Comparison of ENCODE assay signal across 1 cellular context in genomic region chr19:11090014-11090263, GRCh38.
TF ChIP-seq lines count a peak whose summit lies in the region.
"Not testable (repeated sequence)": the region's sequence is repeated elsewhere in the genome, so short reads cannot be mapped to it uniquely, and the experiment has no call there.

No MANE protein-coding gene starts in this region.

TF ChIP-seq in K562, 482 proteins besides CTCF, POLR2A, EP300 and RAD21:
- TF ChIP-seq NKRF (IDR thresholded peaks at IDR 0.05; ENCODE audit: borderline replicate concordance): peak; percentile 71
- TF ChIP-seq SIN3B (IDR thresholded peaks at IDR 0.05; ENCODE audit: low read depth): 0 out of 2 replicates have a peak, but pooled peaks have one; percentile 17
- peak in 1 of 2 experiments; percentile 79 for TF ChIP-seq AFF1 (IDR thresholded peaks at IDR 0.05; ENCODE audit: low read depth in 1 of 2, partially characterized antibody in 2 of 2)
- peak; percentile 46; the same call in 1 of the 2 replicates for TF ChIP-seq AFF4 (CRISPR knock-in tag; IDR thresholded peaks at IDR 0.05)
- peak; percentile 18 for TF ChIP-seq SMAD1 (IDR thresholded peaks at IDR 0.05; ENCODE audit: low read depth, low read length, partially characterized antibody)
- TF ChIP-seq NFRKB (IDR thresholded peaks at IDR 0.05; ENCODE audit: low read depth): peak; percentile 70
- TF ChIP-seq HDGF (IDR thresholded peaks at IDR 0.05): 0 out of 2 replicates have a peak, but pooled peaks have one; percentile 23
- 0 out of 2 replicates have a peak, but pooled peaks have one; percentile 11 for TF ChIP-seq BCOR (IDR thresholded peaks at IDR 0.05)
- peak in 1 of 2 experiments; percentile 37; a peak in 1 of 4 replicates for TF ChIP-seq NONO (IDR thresholded peaks at IDR 0.05; ENCODE audit: low read depth in 2 of 2, low read length in 1 of 2)
- peak; percentile 33 for TF ChIP-seq CHD1 (IDR thresholded peaks at IDR 0.05; ENCODE audit: low read length)
- peak; percentile 35; the same call in 1 of the 2 replicates for TF ChIP-seq ERF (CRISPR knock-in tag; IDR thresholded peaks at IDR 0.05)
- TF ChIP-seq POLR2AphosphoS5 (IDR thresholded peaks at IDR 0.05; ENCODE audit: control insufficient read depth, insufficient read depth, low read depth, low read length): peak; percentile 65
- TF ChIP-seq MLLT1 (IDR thresholded peaks at IDR 0.05): peak; percentile 85
- TF ChIP-seq BRD9 (IDR thresholded peaks at IDR 0.05; ENCODE audit: low read depth, partially characterized antibody): peak; percentile 52
- peak; percentile 12; the same call in 1 of the 2 replicates for TF ChIP-seq ETV5 (CRISPR knock-in tag; IDR thresholded peaks at IDR 0.05; ENCODE audit: low read depth)
- peak; percentile 78 for TF ChIP-seq THRB (CRISPR knock-in tag; conservative IDR thresholded peaks at IDR 0.05)
- TF ChIP-seq TFAP4 (CRISPR knock-in tag; IDR thresholded peaks at IDR 0.05; ENCODE audit: borderline replicate concordance): 0 out of 2 replicates have a peak, but pooled peaks have one; percentile 1
- TF ChIP-seq PRPF4 (IDR thresholded peaks at IDR 0.05; ENCODE audit: insufficient read depth, low read depth, low read length, poor library complexity, severe bottlenecking): peak; percentile 64
- not testable (repeated sequence) for TF ChIP-seq ID3 (CRISPR knock-in tag; IDR thresholded peaks at IDR 0.05)
- 0 out of 2 replicates have a peak, but pooled peaks have one; percentile 17 for TF ChIP-seq ID3 (tag; IDR thresholded peaks at IDR 0.05)
